In the genomic region with DNA sequence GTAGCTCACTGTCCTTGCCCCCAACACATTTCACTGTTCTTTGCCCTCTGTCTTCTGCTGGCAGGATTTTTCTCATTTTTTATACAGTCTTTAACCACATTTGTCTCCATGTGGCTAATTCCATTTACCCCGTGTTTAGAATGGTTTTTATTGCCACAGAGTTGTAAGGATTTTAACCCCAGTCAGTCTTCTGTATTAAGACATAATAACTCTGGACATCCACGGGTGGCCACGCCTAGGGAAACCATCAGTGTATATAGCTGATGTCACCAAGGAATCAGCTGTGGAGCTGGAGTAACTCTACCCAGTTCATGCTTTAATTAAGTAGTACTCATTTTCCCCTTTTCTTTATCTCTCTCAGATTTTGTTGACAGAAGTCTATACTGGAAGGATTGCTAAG, we compare ENCODE assay signal across 30 cellular contexts.
DNase-seq lines count a peak whose midpoint lies in the region; ATAC-seq lines count a peak whose summit lies in the region.
"Had no signal": no experiment of that assay in that cellular context is flagged by ENCODE, and none has a peak within 500 bp of the region (broad histone marks: within the 10 kb centered on the region; RNA-seq: fewer than 3 reads in every experiment).

No MANE protein-coding gene starts in this region.

- H3K36me3 Mint-ChIP-seq in stimulated activated naive CD8-positive, alpha-beta T cell treated with anti-CD3 and anti-CD28 coated beads, Interleukin-15, Interleukin-2, amounts not matched to agents 100 ng/mL and 50 ng/mL, for 24 hours (ENCODE audit: low read depth): peaks cover 58% of the 10 kb centered on the region
- H3K36me3 Mint-ChIP-seq in central memory CD8-positive, alpha-beta T cell (ENCODE audit: insufficient read depth): peaks cover 68% of the 10 kb centered on the region
- peaks cover 51% of the 10 kb centered on the region for H3K36me3 Mint-ChIP-seq in memory B cell
- peaks cover 71 to 83% of the 10 kb centered on the region in 2 donors for H3K36me3 Mint-ChIP-seq in CD4-positive, alpha-beta memory T cell
- peaks cover 29% of the 10 kb centered on the region for H3K36me3 Mint-ChIP-seq in activated CD4-positive, alpha-beta memory T cell treated with anti-CD3 and anti-CD28 coated beads for 36 hours

- H3K27me3 ChIP-seq in CD4-positive, alpha-beta memory T cell (ENCODE audit: insufficient read depth, low read length): no peaks in the 10 kb centered on the region
- H3K27me3 ChIP-seq: ascending aorta, gastroesophageal sphincter, hepatocyte, thyroid gland, vagina had no signal

- POLR2A ChIA-PET in CD4-positive, alpha-beta memory T cell (lab: Charles Lee; ENCODE audit: partially characterized antibody): no interaction called here
- POLR2A ChIA-PET in activated CD4-positive, alpha-beta memory T cell treated with anti-CD3 and anti-CD28 coated beads for 36 hours (lab: Charles Lee): no interaction called here

- peaks cover 14% of the 10 kb centered on the region for H3K4me1 ChIP-seq in CD4-positive, alpha-beta memory T cell (ENCODE audit: insufficient read depth, low read length)
- H3K4me1 ChIP-seq: ascending aorta, thyroid gland had no signal

- H3K36me3 ChIP-seq in CD4-positive, alpha-beta memory T cell (ENCODE audit: insufficient read depth, low read length): peaks cover 44% of the 10 kb centered on the region

- peak overlapping the region; percentile 29 for H3K27ac Mint-ChIP-seq in stimulated activated naive CD8-positive, alpha-beta T cell treated with anti-CD3 and anti-CD28 coated beads, Interleukin-15, Interleukin-2, amounts not matched to agents 100 ng/mL and 50 ng/mL, for 24 hours
- peak overlapping the region; percentile 45 for H3K27ac Mint-ChIP-seq in central memory CD8-positive, alpha-beta T cell (ENCODE audit: low read depth)
- H3K27ac Mint-ChIP-seq in memory B cell: peak overlapping the region; percentile 60
- peak overlapping the region in 3 of 7 donors; percentile 8 to 65 (median 17) for H3K27ac Mint-ChIP-seq in CD4-positive, alpha-beta memory T cell
- no peak overlapping the region for H3K27ac Mint-ChIP-seq in activated CD4-positive, alpha-beta memory T cell treated with anti-CD3 and anti-CD28 coated beads for 36 hours
- H3K27ac Mint-ChIP-seq: activated naive CD8-positive, alpha-beta T cell treated with anti-CD3 and anti-CD28 coated beads for 36 hours; B cell; dendritic cell treated with granulocyte-macrophage colony-stimulating factor and Interleukin-4, amounts not matched to agents 40 ng/mL and 50 ng/mL, for 4 days had no signal

- no peak for DNase-seq in stimulated activated naive CD8-positive, alpha-beta T cell treated with anti-CD3 and anti-CD28 coated beads, Interleukin-15, Interleukin-2, amounts not matched to agents 100 U/mL and 50 U/mL, for 24 hours
- no peak for DNase-seq in central memory CD8-positive, alpha-beta T cell (ENCODE audit: low spot score in 2 of 2)
- no peak for DNase-seq in memory B cell (ENCODE audit: low spot score in 2 of 2)
- DNase-seq in CD4-positive, alpha-beta memory T cell: no peak
- no peak for DNase-seq in activated CD4-positive, alpha-beta T cell treated with anti-CD3 and anti-CD28 coated beads for 1 hour
- no peak for DNase-seq in activated CD4-positive, alpha-beta memory T cell treated with anti-CD3 and anti-CD28 coated beads for 36 hours
- DNase-seq: activated CD4-positive, alpha-beta T cell treated with anti-CD3 and anti-CD28 coated beads, Interleukin-2, amount 50 U/mL, for 4 hours; activated CD4-positive, CD25-positive, alpha-beta regulatory T cell; activated effector memory CD4-positive, alpha-beta T cell treated with Interleukin-2 at 50 U/mL for 16 hours; activated naive CD8-positive, alpha-beta T cell treated with anti-CD3 and anti-CD28 coated beads for 36 hours; DMS153; HCEC 1CT; NCI-H1417; NCI-H2081; NCI-H526 treated with DMSO at 0.1 percent for 48 hours; nephron progenitor cell; retina; SK-N-SH; thyroid gland had no signal

- no peak overlapping the region for H3K4me3 Mint-ChIP-seq in stimulated activated naive CD8-positive, alpha-beta T cell treated with anti-CD3 and anti-CD28 coated beads, Interleukin-15, Interleukin-2, amounts not matched to agents 100 ng/mL and 50 ng/mL, for 24 hours
- no peak overlapping the region for H3K4me3 Mint-ChIP-seq in central memory CD8-positive, alpha-beta T cell
- no peak overlapping the region for H3K4me3 Mint-ChIP-seq in memory B cell
- no peak overlapping the region for H3K4me3 Mint-ChIP-seq in CD4-positive, alpha-beta memory T cell
- H3K4me3 Mint-ChIP-seq in activated CD4-positive, alpha-beta memory T cell treated with anti-CD3 and anti-CD28 coated beads for 36 hours: no peak overlapping the region
- H3K4me3 Mint-ChIP-seq: activated naive CD8-positive, alpha-beta T cell treated with anti-CD3 and anti-CD28 coated beads for 36 hours; B cell; dendritic cell treated with granulocyte-macrophage colony-stimulating factor and Interleukin-4, amounts not matched to agents 40 ng/mL and 50 ng/mL, for 4 days; nephron progenitor cell had no signal

- H3K27ac ChIP-seq in CD4-positive, alpha-beta memory T cell (ENCODE audit: low read depth, low read length): no peak overlapping the region
- H3K27ac ChIP-seq: ascending aorta, gastroesophageal sphincter, hepatocyte, thyroid gland, vagina had no signal

- H3K4me3 ChIP-seq in CD4-positive, alpha-beta memory T cell (ENCODE audit: low read length in 2 of 2): no peak overlapping the region
- H3K4me3 ChIP-seq: ascending aorta, gastroesophageal sphincter, hepatocyte, lung, smooth muscle cell, thyroid gland, vagina had no signal

- CTCF ChIA-PET in CD4-positive, alpha-beta memory T cell (lab: Charles Lee; ENCODE audit: partially characterized antibody): interaction anchor here (0.6 to 1.8 kb wide), 5 partner anchors 183 to 496 kb away, joined by 3 to 6 read pairs (median 3); no protein-coding TSS in a partner anchor
- CTCF ChIA-PET in activated CD4-positive, alpha-beta memory T cell treated with anti-CD3 and anti-CD28 coated beads for 36 hours (lab: Charles Lee): interaction anchor here (0.6 to 1.1 kb wide), 2 partner anchors 418 to 1196 kb away, joined by 3 read pairs; no protein-coding TSS in a partner anchor

- no peaks in the 10 kb centered on the region for H3K9me3 Mint-ChIP-seq in stimulated activated naive CD8-positive, alpha-beta T cell treated with anti-CD3 and anti-CD28 coated beads, Interleukin-15, Interleukin-2, amounts not matched to agents 100 ng/mL and 50 ng/mL, for 24 hours
- H3K9me3 Mint-ChIP-seq in central memory CD8-positive, alpha-beta T cell: no peaks in the 10 kb centered on the region
- no peaks in the 10 kb centered on the region for H3K9me3 Mint-ChIP-seq in memory B cell
- H3K9me3 Mint-ChIP-seq in CD4-positive, alpha-beta memory T cell: no peaks in the 10 kb centered on the region
- H3K9me3 Mint-ChIP-seq in activated CD4-positive, alpha-beta memory T cell treated with anti-CD3 and anti-CD28 coated beads for 36 hours: no peaks in the 10 kb centered on the region
- H3K9me3 Mint-ChIP-seq: activated naive CD8-positive, alpha-beta T cell treated with anti-CD3 and anti-CD28 coated beads for 36 hours; dendritic cell treated with granulocyte-macrophage colony-stimulating factor and Interleukin-4, amounts not matched to agents 40 ng/mL and 50 ng/mL, for 4 days; nephron progenitor cell had no signal

- peaks cover 9% of the 10 kb centered on the region for H3K4me1 Mint-ChIP-seq in stimulated activated naive CD8-positive, alpha-beta T cell treated with anti-CD3 and anti-CD28 coated beads, Interleukin-15, Interleukin-2, amounts not matched to agents 100 ng/mL and 50 ng/mL, for 24 hours (ENCODE audit: low read depth)
- H3K4me1 Mint-ChIP-seq in central memory CD8-positive, alpha-beta T cell: peaks cover 28% of the 10 kb centered on the region
- peaks cover 7% of the 10 kb centered on the region for H3K4me1 Mint-ChIP-seq in memory B cell
- H3K4me1 Mint-ChIP-seq in CD4-positive, alpha-beta memory T cell: peaks cover 19 to 39% (median 34%) of the 10 kb centered on the region in 4 donors
- H3K4me1 Mint-ChIP-seq in activated CD4-positive, alpha-beta memory T cell treated with anti-CD3 and anti-CD28 coated beads for 36 hours (ENCODE audit: low read depth): peaks cover 13% of the 10 kb centered on the region
- H3K4me1 Mint-ChIP-seq: nephron progenitor cell had no signal

- H3K9me3 ChIP-seq in CD4-positive, alpha-beta memory T cell (ENCODE audit: control insufficient read depth in 1 of 2, low read length in 2 of 2): no peaks in the 10 kb centered on the region
- H3K9me3 ChIP-seq: ascending aorta, gastroesophageal sphincter, SK-N-SH, thyroid gland, vagina had no signal

- no peak for ATAC-seq in stimulated activated naive CD8-positive, alpha-beta T cell treated with anti-CD3 and anti-CD28 coated beads, Interleukin-15, Interleukin-2, amounts not matched to agents 100 U/mL and 50 U/mL, for 24 hours
- no peak for ATAC-seq in central memory CD8-positive, alpha-beta T cell (replicated peaks; ENCODE audit: extremely low read depth, poor library complexity, severe bottlenecking)
- ATAC-seq in memory B cell (ENCODE audit: low read depth) (no peak), HG03442 (IDR thresholded peaks at IDR 0.05; ENCODE audit: unreplicated experiment) (no peak)
- ATAC-seq: gastroesophageal sphincter, Right ventricle myocardium inferior had no signal

- intact Hi-C loops in CD4-positive, alpha-beta memory T cell (cut with micrococcal nuclease): no loop called here
- intact Hi-C loops in activated CD4-positive, alpha-beta memory T cell treated with anti-CD3 and anti-CD28 coated beads for 36 hours (cut with micrococcal nuclease): no loop called here

- no peaks in the 10 kb centered on the region for H3K27me3 Mint-ChIP-seq in stimulated activated naive CD8-positive, alpha-beta T cell treated with anti-CD3 and anti-CD28 coated beads, Interleukin-15, Interleukin-2, amounts not matched to agents 100 ng/mL and 50 ng/mL, for 24 hours
- no peaks in the 10 kb centered on the region for H3K27me3 Mint-ChIP-seq in central memory CD8-positive, alpha-beta T cell
- no peaks in the 10 kb centered on the region for H3K27me3 Mint-ChIP-seq in memory B cell
- H3K27me3 Mint-ChIP-seq in CD4-positive, alpha-beta memory T cell: no peaks in the 10 kb centered on the region
- no peaks in the 10 kb centered on the region for H3K27me3 Mint-ChIP-seq in activated CD4-positive, alpha-beta memory T cell treated with anti-CD3 and anti-CD28 coated beads for 36 hours
- H3K27me3 Mint-ChIP-seq: activated naive CD8-positive, alpha-beta T cell treated with anti-CD3 and anti-CD28 coated beads for 36 hours; B cell; dendritic cell treated with granulocyte-macrophage colony-stimulating factor and Interleukin-4, amounts not matched to agents 40 ng/mL and 50 ng/mL, for 4 days had no signal
